28 cellular contexts compared by ENCODE assay signal in the genomic region with DNA sequence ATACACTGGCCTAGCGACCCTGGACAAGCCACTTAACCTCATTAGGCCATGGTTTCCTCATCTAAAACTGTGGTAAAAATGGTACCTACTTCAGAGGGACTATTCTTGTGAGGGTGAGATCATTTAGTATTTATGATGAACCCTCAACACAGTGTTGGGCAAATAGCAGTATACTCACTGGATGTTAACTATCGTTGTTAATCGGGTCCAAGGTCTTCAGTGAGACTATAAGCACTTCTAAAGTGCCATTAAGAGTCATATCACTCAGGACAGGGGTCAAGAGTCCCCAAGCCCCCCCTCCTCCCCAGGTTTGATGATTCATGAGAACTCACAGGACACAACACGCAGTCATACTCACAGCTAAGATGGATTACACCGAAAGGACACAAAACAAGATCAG. TPM values are rescaled to one million over a fixed set of nuclear protein-coding genes. Genes with fewer than 3 reads are reported as not detected.
A peak's percentile ranks its signal among the peaks of the same experiment; 100 is the strongest.
DNase-seq lines count a peak whose midpoint lies in the region; ATAC-seq, FAIRE-seq and TF ChIP-seq lines count a peak whose summit lies in the region.
"Had no signal": no experiment of that assay in that cellular context is flagged by ENCODE, and none has a peak within 500 bp of the region (broad histone marks: within the 10 kb centered on the region; RNA-seq: fewer than 3 reads in every experiment).

No MANE protein-coding gene starts in this region.

- CTCF ChIA-PET in HepG2 (lab: Yijun Ruan, JAX; ENCODE audit: low intra/inter-chr PET ratio, low total read pairs): no interaction called here

- H3K79me2 ChIP-seq in HepG2 (ENCODE audit: insufficient read depth, low read length): no peaks in the 10 kb centered on the region
- H3K79me2 ChIP-seq: parathyroid adenoma had no signal

- no peak overlapping the region for H3K14ac ChIP-seq in mesenchymal stem cell (ENCODE audit: low read length in 2 of 2)

- H3K18ac ChIP-seq in mesenchymal stem cell (ENCODE audit: low read depth in 1 of 2, low read length in 2 of 2): no peak overlapping the region

- H3K4me2 ChIP-seq in HepG2 (ENCODE audit: low read depth, low read length) (no peak overlapping the region), mesenchymal stem cell (ENCODE audit: low read length, poor library complexity, severe bottlenecking) (no peak overlapping the region)
- H3K4me2 ChIP-seq: SK-N-SH had no signal

- no peak overlapping the region for H3K4me3 Mint-ChIP-seq in activated T-helper 2 cell treated with anti-CD3 and anti-CD28 coated beads, Interferon-gamma antibody, Interleukin-2, Interleukin-4, amounts not matched to agents 10 μg/mL and 5 μg/mL and 100 μg/mL, durations not matched to agents 14 hours and 24 hours and 36 hours (ENCODE audit: low read depth)
- H3K4me3 Mint-ChIP-seq: neural crest cell; stimulated activated memory B cell treated with anti-CD40 and anti-IgM and Interleukin-4, amounts not matched to agents 10 μg/mL and 1 μg/mL and 100 μg/mL, for 72 hours had no signal

- intact Hi-C loops in HepG2 (cut with micrococcal nuclease; ENCODE audit: unreplicated experiment): loop anchor here (5.0 kb wide), 1 partner anchor 1333 kb away; the partner anchor contains the start of gene EDC4
- intact Hi-C loops in right lobe of liver (cut with DNase I): no loop called here
- intact Hi-C loops in body of pancreas (cut with DNase I): no loop called here
- intact Hi-C loops in activated T-helper 2 cell treated with anti-CD3 and anti-CD28 coated beads, Interferon-gamma antibody, Interleukin-2, Interleukin-4, amounts not matched to agents 10 μg/mL and 5 μg/mL and 100 μg/mL, durations not matched to agents 14 hours and 24 hours and 36 hours (cut with micrococcal nuclease): no loop called here
- intact Hi-C loops in colonic mucosa (cut with DNase I): no loop called here

- no peak overlapping the region for H3K27ac Mint-ChIP-seq in activated T-helper 2 cell treated with anti-CD3 and anti-CD28 coated beads, Interferon-gamma antibody, Interleukin-2, Interleukin-4, amounts not matched to agents 10 μg/mL and 5 μg/mL and 100 μg/mL, durations not matched to agents 14 hours and 24 hours and 36 hours
- H3K27ac Mint-ChIP-seq: stimulated activated memory B cell treated with anti-CD40 and anti-IgM and Interleukin-4, amounts not matched to agents 10 μg/mL and 1 μg/mL and 100 μg/mL, for 72 hours had no signal

- H3K9me3 ChIP-seq in HepG2 (ENCODE audit: low read length) (no peaks in the 10 kb centered on the region), right lobe of liver (no peaks in the 10 kb centered on the region), SJCRH30 (replicated peaks) (no peaks in the 10 kb centered on the region), mesenchymal stem cell (ENCODE audit: control insufficient read depth, low read length) (no peaks in the 10 kb centered on the region), body of pancreas (no peaks in the 10 kb centered on the region), colonic mucosa (no peaks in the 10 kb centered on the region)
- H3K9me3 ChIP-seq: SK-N-SH, suprapubic skin had no signal

- peaks cover 20% of the 10 kb centered on the region for H3K79me1 ChIP-seq in mesenchymal stem cell (replicated peaks; ENCODE audit: low read length, poor library complexity, severe bottlenecking)

- H3K4me1 ChIP-seq in HepG2 (ENCODE audit: insufficient read depth, low read length): peaks cover 13% of the 10 kb centered on the region
- H3K4me1 ChIP-seq in right lobe of liver: no peaks in the 10 kb centered on the region
- H3K4me1 ChIP-seq in SJCRH30: peaks cover 31% of the 10 kb centered on the region
- peaks cover 8% of the 10 kb centered on the region for H3K4me1 ChIP-seq in mesenchymal stem cell (ENCODE audit: control insufficient read depth, insufficient read depth, low read depth, low read length)
- H3K4me1 ChIP-seq in body of pancreas: no peaks in the 10 kb centered on the region
- H3K4me1 ChIP-seq in colonic mucosa: no peaks in the 10 kb centered on the region
- H3K4me1 ChIP-seq: parathyroid adenoma, suprapubic skin had no signal

- POLR2A ChIA-PET in HepG2 (lab: Yijun Ruan, JAX): interaction anchor here (1.1 to 1.4 kb wide), 2 partner anchors 14 to 18 kb away, joined by 4 to 5 read pairs; partner anchors contain the start of gene CKLF

- FAIRE-seq in HepG2 (lab: Jason Lieb, UNC) (no peak), urothelium cell line (lab: Jason Lieb, UNC) (peak; percentile 23)
- FAIRE-seq: K562 had no signal

- peaks cover 16% of the 10 kb centered on the region for H3K36me3 Mint-ChIP-seq in activated T-helper 2 cell treated with anti-CD3 and anti-CD28 coated beads, Interferon-gamma antibody, Interleukin-2, Interleukin-4, amounts not matched to agents 10 μg/mL and 5 μg/mL and 100 μg/mL, durations not matched to agents 14 hours and 24 hours and 36 hours (ENCODE audit: low read depth)
- H3K36me3 Mint-ChIP-seq: stimulated activated memory B cell treated with anti-CD40 and anti-IgM and Interleukin-4, amounts not matched to agents 10 μg/mL and 1 μg/mL and 100 μg/mL, for 72 hours had no signal

- H3K9ac ChIP-seq in HepG2 (ENCODE audit: insufficient read depth, low read depth, low read length) (no peak overlapping the region), mesenchymal stem cell (ENCODE audit: low read length) (no peak overlapping the region), colonic mucosa (ENCODE audit: low read depth in 2 of 2, low read length in 2 of 2) (no peak overlapping the region)
- H3K9ac ChIP-seq: parathyroid adenoma, SK-N-SH had no signal

- DNase-seq in HepG2 (ENCODE audit: low spot score) (peak; percentile 38), right lobe of liver (no peak), SJCRH30 (no peak), mesenchymal stem cell (no peak), urothelium cell line (ENCODE audit: low spot score) (no peak), body of pancreas (no peak), colonic mucosa (no peak)
- DNase-seq in activated T-helper 2 cell treated with anti-CD3 and anti-CD28 coated beads, Interferon-gamma antibody, Interleukin-2, Interleukin-4, amounts not matched to agents 10 μg/mL and 5 μg/mL and 100 μg/mL, durations not matched to agents 14 hours and 24 hours and 36 hours (ENCODE audit: low spot score): no peak
- DNase-seq: activated CD4-positive, alpha-beta T cell treated with anti-CD3 and anti-CD28 coated beads for 48 hours; activated CD8-positive, alpha-beta memory T cell treated with anti-CD3 and anti-CD28 coated beads, Interleukin-2, amount 50 U/mL, for 4 hours; central memory CD4-positive, alpha-beta T cell; HCEC 1CT; NCI-H226; NCI-H748 treated with DMSO at 0.1 percent for 48 hours; SK-N-SH; stimulated activated CD4-positive, alpha-beta T cell treated with anti-CD3 and anti-CD28 coated beads, Interleukin-4, amount 100 ng/mL, for 24 hours had no signal

- no peak for TF ChIP-seq POLR2A in HepG2 (IDR thresholded peaks at IDR 0.05; ENCODE audit: insufficient read depth in 1 of 2, low read depth in 2 of 2, low read length in 2 of 2)
- no peak for TF ChIP-seq POLR2A in right lobe of liver (IDR thresholded peaks at IDR 0.05)
- TF ChIP-seq POLR2A in body of pancreas (IDR thresholded peaks at IDR 0.05): no peak

- no peak overlapping the region for H3K4me3 ChIP-seq in HepG2 (replicated peaks in 1 of 3; ENCODE audit: insufficient read depth in 1 of 3, low read depth in 2 of 3, low read length in 3 of 3)
- no peak overlapping the region for H3K4me3 ChIP-seq in right lobe of liver
- H3K4me3 ChIP-seq in SJCRH30: no peak overlapping the region
- H3K4me3 ChIP-seq in mesenchymal stem cell (ENCODE audit: insufficient read depth in 1 of 2, low read depth in 1 of 2, low read length in 2 of 2): no peak overlapping the region
- no peak overlapping the region for H3K4me3 ChIP-seq in body of pancreas
- no peak overlapping the region for H3K4me3 ChIP-seq in colonic mucosa
- H3K4me3 ChIP-seq: K562, suprapubic skin had no signal

- ATAC-seq in HepG2 (peak; percentile 40), right lobe of liver (no peak), body of pancreas (no peak)
- ATAC-seq: K562 had no signal

- no peak overlapping the region for H3K23ac ChIP-seq in mesenchymal stem cell (ENCODE audit: low read length in 2 of 2)

- no peak overlapping the region for H2BK12ac ChIP-seq in mesenchymal stem cell (ENCODE audit: low read length in 2 of 2)

- peak overlapping the region; percentile 26 for H2BK5ac ChIP-seq in mesenchymal stem cell (ENCODE audit: low read depth, low read length, poor library complexity, severe bottlenecking)

- no peak overlapping the region for H3K4ac ChIP-seq in mesenchymal stem cell (ENCODE audit: low read depth in 1 of 2, low read length in 2 of 2)

- no peaks in the 10 kb centered on the region for H4K20me1 ChIP-seq in HepG2 (ENCODE audit: insufficient read depth, low read length)

- H2AFZ ChIP-seq in HepG2 (ENCODE audit: low read length) (no peak overlapping the region), mesenchymal stem cell (ENCODE audit: low read depth, low read length) (no peak overlapping the region)
- H2AFZ ChIP-seq: parathyroid adenoma had no signal

- no TSS peak for BruUV-seq in HepG2 (replicated peaks; lab: Mats Ljungman, UMichigan)

- H4K91ac ChIP-seq in mesenchymal stem cell (ENCODE audit: low read length): no peak overlapping the region

- H2BK120ac ChIP-seq in mesenchymal stem cell (ENCODE audit: low read depth, low read length): no peak overlapping the region

- H3K4me1 Mint-ChIP-seq in activated T-helper 2 cell treated with anti-CD3 and anti-CD28 coated beads, Interferon-gamma antibody, Interleukin-2, Interleukin-4, amounts not matched to agents 10 μg/mL and 5 μg/mL and 100 μg/mL, durations not matched to agents 14 hours and 24 hours and 36 hours (ENCODE audit: low read depth): peaks cover 16% of the 10 kb centered on the region
- H3K4me1 Mint-ChIP-seq: neural crest cell had no signal

- H2BK15ac ChIP-seq in mesenchymal stem cell (ENCODE audit: low read depth, poor library complexity, severe bottlenecking): no peak overlapping the region

- H2AK5ac ChIP-seq in mesenchymal stem cell (ENCODE audit: low read length, severe bottlenecking): peak overlapping the region; percentile 92

- TF ChIP-seq EP300 in HepG2 (IDR thresholded peaks at IDR 0.05; ENCODE audit: low read depth in 2 of 2, low read length in 2 of 2) (no peak), HepG2 (CRISPR knock-in tag; IDR thresholded peaks at IDR 0.05; ENCODE audit: borderline replicate concordance) (no peak)

- H3K27me3 ChIP-seq in HepG2 (ENCODE audit: control insufficient read depth in 1 of 2, insufficient read depth in 2 of 2, low read length in 2 of 2): no peaks in the 10 kb centered on the region
- H3K27me3 ChIP-seq in right lobe of liver: no peaks in the 10 kb centered on the region
- no peaks in the 10 kb centered on the region for H3K27me3 ChIP-seq in SJCRH30
- H3K27me3 ChIP-seq in mesenchymal stem cell (ENCODE audit: control insufficient read depth in 1 of 2, insufficient read depth in 1 of 2, low read length in 2 of 2): no peaks in the 10 kb centered on the region
- no peaks in the 10 kb centered on the region for H3K27me3 ChIP-seq in body of pancreas
- H3K27me3 ChIP-seq in colonic mucosa: no peaks in the 10 kb centered on the region
- H3K27me3 ChIP-seq: suprapubic skin had no signal

- peaks cover 3 to 21% of the 10 kb centered on the region in 2 experiments; a peak in 3 of 5 replicates for H3K36me3 ChIP-seq in HepG2 (replicated peaks in 1 of 2; ENCODE audit: control insufficient read depth in 1 of 2, insufficient read depth in 2 of 2, low read length in 2 of 2)
- peaks cover 0 to 18% (median 4%) of the 10 kb centered on the region in 4 donors for H3K36me3 ChIP-seq in right lobe of liver
- H3K36me3 ChIP-seq in SJCRH30: no peaks in the 10 kb centered on the region; the same call in 1 of the 2 replicates
- H3K36me3 ChIP-seq in mesenchymal stem cell (ENCODE audit: control insufficient read depth in 1 of 2, insufficient read depth in 2 of 2, low read depth in 1 of 2, low read length in 2 of 2): peaks cover 40 to 80% of the 10 kb centered on the region in 2 experiments
- H3K36me3 ChIP-seq in body of pancreas (replicated peaks in 1 of 2; ENCODE audit: insufficient read depth in 1 of 2, low read depth in 2 of 2): peaks cover 5 to 8% of the 10 kb centered on the region in 2 donors
- H3K36me3 ChIP-seq in colonic mucosa: no peaks in the 10 kb centered on the region

- no peaks in the 10 kb centered on the region for H3K27me3 Mint-ChIP-seq in activated T-helper 2 cell treated with anti-CD3 and anti-CD28 coated beads, Interferon-gamma antibody, Interleukin-2, Interleukin-4, amounts not matched to agents 10 μg/mL and 5 μg/mL and 100 μg/mL, durations not matched to agents 14 hours and 24 hours and 36 hours (ENCODE audit: low read depth)
- H3K27me3 Mint-ChIP-seq: stimulated activated memory B cell treated with anti-CD40 and anti-IgM and Interleukin-4, amounts not matched to agents 10 μg/mL and 1 μg/mL and 100 μg/mL, for 72 hours had no signal

- in situ Hi-C loops in HepG2 (cut with HindIII; ENCODE audit: extremely low pct_ligation_motif_present, low pct_unique_long_range_greater_than_20kb): no loop called here

- no peak overlapping the region for H3K27ac ChIP-seq in HepG2 (ENCODE audit: extremely low read length, insufficient read depth, low read length)
- H3K27ac ChIP-seq in right lobe of liver: no peak overlapping the region
- H3K27ac ChIP-seq in SJCRH30: peak overlapping the region; percentile 4; the same call in 1 of the 2 replicates
- peak overlapping the region; percentile 82 for H3K27ac ChIP-seq in mesenchymal stem cell (ENCODE audit: low read length, poor library complexity, severe bottlenecking)
- H3K27ac ChIP-seq in body of pancreas: no peak overlapping the region
- H3K27ac ChIP-seq in colonic mucosa: no peak overlapping the region
- H3K27ac ChIP-seq: C4-2B, parathyroid adenoma, RWPE1, suprapubic skin had no signal

- no peaks in the 10 kb centered on the region for H3K9me3 Mint-ChIP-seq in activated T-helper 2 cell treated with anti-CD3 and anti-CD28 coated beads, Interferon-gamma antibody, Interleukin-2, Interleukin-4, amounts not matched to agents 10 μg/mL and 5 μg/mL and 100 μg/mL, durations not matched to agents 14 hours and 24 hours and 36 hours
- H3K9me3 Mint-ChIP-seq: neural crest cell; stimulated activated memory B cell treated with anti-CD40 and anti-IgM and Interleukin-4, amounts not matched to agents 10 μg/mL and 1 μg/mL and 100 μg/mL, for 72 hours had no signal

- no peak for TF ChIP-seq RAD21 in HepG2 (CRISPR knock-in tag; IDR thresholded peaks at IDR 0.05)

- WGBS in HepG2 (ENCODE audit: low lambda C conversion rate): 81% methylated on average over 5 of the region's 5 CpGs
- 74% methylated on average over 5 of the region's 5 CpGs for WGBS in right lobe of liver (ENCODE audit: insufficient coverage, low coverage, low lambda C conversion rate, missing lambda C conversion rate)
- WGBS in mesenchymal stem cell: 88% methylated on average over 3 of the region's 5 CpGs
- 67 to 85% methylated on average over 5 of the region's 5 CpGs for WGBS in body of pancreas, 2 donors

- TF ChIP-seq CTCF in HepG2 (CRISPR knock-in tag; IDR thresholded peaks at IDR 0.05) (no peak), right lobe of liver (IDR thresholded peaks at IDR 0.05) (no peak), body of pancreas (IDR thresholded peaks at IDR 0.05) (no peak), colonic mucosa (IDR thresholded peaks at IDR 0.05) (no peak)

- H4K8ac ChIP-seq in mesenchymal stem cell (ENCODE audit: low read length): no peak overlapping the region

RNA-seq across cellular contexts. Expression of gene TK2, which starts 11.0 kb away (rescaled TPM):
- total RNA-seq in HepG2 (2016; rRNA removed; fragmentation: Illumina TruSeq; extraction: Trizol): 18.7 and 19.0 TPM in 2 replicates
- total RNA-seq in HepG2 (2016; cell fraction: cytosol; rRNA removed; fragmentation: Illumina TruSeq; extraction: Trizol; ENCODE audit: low read depth): 6.7 and 7.1 TPM in 2 replicates
- 18.5 and 19.5 TPM in 2 replicates for total RNA-seq in HepG2 (2016; cell fraction: insoluble cytoplasmic fraction; rRNA removed; fragmentation: Illumina TruSeq; extraction: Trizol)
- total RNA-seq in HepG2 (2016; cell fraction: membrane; rRNA removed; fragmentation: Illumina TruSeq; extraction: Trizol): 12.7 and 13.2 TPM in 2 replicates
- total RNA-seq in HepG2 (2016; cell fraction: nucleus; rRNA removed; fragmentation: Illumina TruSeq; extraction: Trizol): 24.4 and 27.5 TPM in 2 replicates
- polyA plus RNA-seq in HepG2 (2011; rRNA removed): 21.0 and 30.8 TPM in 2 replicates
- polyA plus RNA-seq in HepG2 (2011; cell fraction: cytosol; rRNA removed): 10.3 and 11.7 TPM in 2 replicates
- 74.0 and 103 TPM in 2 replicates for polyA plus RNA-seq in HepG2 (2011; cell fraction: nucleus; rRNA removed)
- 12.9 and 15.4 TPM in 2 replicates for polyA plus RNA-seq in HepG2 (2012)
- 3.7 and 4.7 TPM in 2 replicates for polyA plus RNA-seq in HepG2 (2016; cell fraction: cytosol; fragmentation: Illumina TruSeq; extraction: Trizol; ENCODE audit: low read depth)
- 15.5 and 18.0 TPM in 2 replicates for polyA plus RNA-seq in HepG2 (2016; cell fraction: insoluble cytoplasmic fraction; fragmentation: Illumina TruSeq; extraction: Trizol; ENCODE audit: low read depth)
- 7.7 and 9.3 TPM in 2 replicates for polyA plus RNA-seq in HepG2 (2016; cell fraction: membrane; fragmentation: Illumina TruSeq; extraction: Trizol; ENCODE audit: low read depth)
- 34.2 and 36.3 TPM in 2 replicates for polyA plus RNA-seq in HepG2 (2016; cell fraction: nucleus; fragmentation: Illumina TruSeq; extraction: Trizol; ENCODE audit: insufficient read depth, low read depth)
- polyA minus RNA-seq in HepG2 (2011; rRNA and poly(A)+ RNA removed; ENCODE audit: low replicate concordance): 27.6 and 35.2 TPM in 2 replicates
- polyA minus RNA-seq in HepG2 (2011; cell fraction: cytosol; rRNA and poly(A)+ RNA removed): 6.0 and 6.2 TPM in 2 replicates
- polyA minus RNA-seq in HepG2 (2011; cell fraction: nucleus; rRNA and poly(A)+ RNA removed): 23.8 and 26.7 TPM in 2 replicates
- 10 to 100 TPM; 25.8 to 41.7 (median 33.6) TPM for total RNA-seq in right lobe of liver
- total RNA-seq in SJCRH30 (2014; rRNA removed; shearing (Covaris generic)): 14.8 and 16.0 TPM in 2 replicates
- polyA plus RNA-seq in mesenchymal stem cell (2013, experiment 1 of 2): 12.5 TPM
- polyA plus RNA-seq in mesenchymal stem cell (2013, experiment 2 of 2): 12.8 TPM
- total RNA-seq in body of pancreas: 10 to 100 TPM; 23.1 to 26.0 TPM
- total RNA-seq in activated T-helper 2 cell treated with anti-CD3 and anti-CD28 coated beads, Interferon-gamma antibody, Interleukin-2, Interleukin-4, amounts not matched to agents 10 μg/mL and 5 μg/mL and 100 μg/mL, durations not matched to agents 14 hours and 24 hours and 36 hours: 5.9 and 7.3 TPM in 2 replicates
- 10 to 100 TPM; 11.9 to 17.0 TPM for total RNA-seq in colonic mucosa

RNA-seq across cellular contexts. Expression of gene CKLF, which starts 13.5 kb away (rescaled TPM):
- 83.0 and 120 TPM in 2 replicates for total RNA-seq in HepG2 (2016; rRNA removed; fragmentation: Illumina TruSeq; extraction: Trizol)
- total RNA-seq in HepG2 (2016; cell fraction: cytosol; rRNA removed; fragmentation: Illumina TruSeq; extraction: Trizol; ENCODE audit: low read depth): 262 and 384 TPM in 2 replicates
- 80.2 and 129 TPM in 2 replicates for total RNA-seq in HepG2 (2016; cell fraction: insoluble cytoplasmic fraction; rRNA removed; fragmentation: Illumina TruSeq; extraction: Trizol)
- total RNA-seq in HepG2 (2016; cell fraction: membrane; rRNA removed; fragmentation: Illumina TruSeq; extraction: Trizol): 165 and 224 TPM in 2 replicates
- 56.6 and 61.7 TPM in 2 replicates for total RNA-seq in HepG2 (2016; cell fraction: nucleus; rRNA removed; fragmentation: Illumina TruSeq; extraction: Trizol)
- polyA plus RNA-seq in HepG2 (2011; rRNA removed): 152 and 167 TPM in 2 replicates
- 201 and 220 TPM in 2 replicates for polyA plus RNA-seq in HepG2 (2011; cell fraction: cytosol; rRNA removed)
- polyA plus RNA-seq in HepG2 (2011; cell fraction: nucleus; rRNA removed): 45.6 and 74.1 TPM in 2 replicates
- polyA plus RNA-seq in HepG2 (2012): 78.5 and 108 TPM in 2 replicates
- polyA plus RNA-seq in HepG2 (2016; cell fraction: cytosol; fragmentation: Illumina TruSeq; extraction: Trizol; ENCODE audit: low read depth): 345 and 456 TPM in 2 replicates
- 86.2 and 89.6 TPM in 2 replicates for polyA plus RNA-seq in HepG2 (2016; cell fraction: insoluble cytoplasmic fraction; fragmentation: Illumina TruSeq; extraction: Trizol; ENCODE audit: low read depth)
- 169 and 229 TPM in 2 replicates for polyA plus RNA-seq in HepG2 (2016; cell fraction: membrane; fragmentation: Illumina TruSeq; extraction: Trizol; ENCODE audit: low read depth)
- polyA plus RNA-seq in HepG2 (2016; cell fraction: nucleus; fragmentation: Illumina TruSeq; extraction: Trizol; ENCODE audit: insufficient read depth, low read depth): 90.2 and 116 TPM in 2 replicates
- 41.9 and 49.9 TPM in 2 replicates for polyA minus RNA-seq in HepG2 (2011; rRNA and poly(A)+ RNA removed; ENCODE audit: low replicate concordance)
- 32.4 and 34.8 TPM in 2 replicates for polyA minus RNA-seq in HepG2 (2011; cell fraction: cytosol; rRNA and poly(A)+ RNA removed)
- polyA minus RNA-seq in HepG2 (2011; cell fraction: nucleus; rRNA and poly(A)+ RNA removed): 23.4 and 35.9 TPM in 2 replicates
- total RNA-seq in right lobe of liver: 10 to 100 TPM in 4 of 6 experiments, 1 to 10 TPM in 2; 8.4 to 30.5 (median 14.0) TPM
- 121 and 127 TPM in 2 replicates for total RNA-seq in SJCRH30 (2014; rRNA removed; shearing (Covaris generic))
- 47.1 TPM for polyA plus RNA-seq in mesenchymal stem cell (2013, experiment 1 of 2)
- polyA plus RNA-seq in mesenchymal stem cell (2013, experiment 2 of 2): 49.9 TPM
- 10 to 100 TPM in 1 of 2 donors, not detected in 1; 33.5 TPM for total RNA-seq in body of pancreas
- 102 and 110 TPM in 2 replicates for total RNA-seq in activated T-helper 2 cell treated with anti-CD3 and anti-CD28 coated beads, Interferon-gamma antibody, Interleukin-2, Interleukin-4, amounts not matched to agents 10 μg/mL and 5 μg/mL and 100 μg/mL, durations not matched to agents 14 hours and 24 hours and 36 hours
- total RNA-seq in colonic mucosa: 10 to 100 TPM; 41.5 to 58.4 TPM

RNA-seq across cellular contexts. Expression of gene CMTM1, which starts 27.3 kb away (rescaled TPM):
- total RNA-seq in HepG2 (2016; rRNA removed; fragmentation: Illumina TruSeq; extraction: Trizol) (1.7 and 1.9 TPM in 2 replicates), right lobe of liver (1 to 10 TPM in 2 of 6 experiments, under 1 TPM in 3, not detected in 1; 0.69 to 1.6 (median 0.90) TPM), body of pancreas (not detected), colonic mucosa (1 to 10 TPM; 5.1 to 9.4 TPM)
- 0.30 TPM in 1 of 2 replicates, not detected in the other for total RNA-seq in HepG2 (2016; cell fraction: cytosol; rRNA removed; fragmentation: Illumina TruSeq; extraction: Trizol; ENCODE audit: low read depth)
- total RNA-seq in HepG2 (2016; cell fraction: insoluble cytoplasmic fraction; rRNA removed; fragmentation: Illumina TruSeq; extraction: Trizol): 2.0 TPM in 2 replicates
- total RNA-seq in HepG2 (2016; cell fraction: membrane; rRNA removed; fragmentation: Illumina TruSeq; extraction: Trizol): 0.77 and 0.93 TPM in 2 replicates
- 1.3 and 1.6 TPM in 2 replicates for total RNA-seq in HepG2 (2016; cell fraction: nucleus; rRNA removed; fragmentation: Illumina TruSeq; extraction: Trizol)
- polyA plus RNA-seq in HepG2 (2011; rRNA removed): 2.9 and 3.0 TPM in 2 replicates
- polyA plus RNA-seq in HepG2 (2011; cell fraction: cytosol; rRNA removed): 2.0 and 3.6 TPM in 2 replicates
- polyA plus RNA-seq in HepG2 (2011; cell fraction: nucleus; rRNA removed): 3.5 and 4.0 TPM in 2 replicates
- polyA plus RNA-seq in HepG2 (2012): 2.3 and 2.4 TPM in 2 replicates
- polyA plus RNA-seq in HepG2 (2016; cell fraction: cytosol; fragmentation: Illumina TruSeq; extraction: Trizol; ENCODE audit: low read depth): 0.19 TPM in 1 of 2 replicates, not detected in the other
- 1.5 and 2.0 TPM in 2 replicates for polyA plus RNA-seq in HepG2 (2016; cell fraction: insoluble cytoplasmic fraction; fragmentation: Illumina TruSeq; extraction: Trizol; ENCODE audit: low read depth)
- 0.64 and 0.72 TPM in 2 replicates for polyA plus RNA-seq in HepG2 (2016; cell fraction: membrane; fragmentation: Illumina TruSeq; extraction: Trizol; ENCODE audit: low read depth)
- 2.1 TPM in 2 replicates for polyA plus RNA-seq in HepG2 (2016; cell fraction: nucleus; fragmentation: Illumina TruSeq; extraction: Trizol; ENCODE audit: insufficient read depth, low read depth)
- polyA minus RNA-seq in HepG2 (2011; rRNA and poly(A)+ RNA removed; ENCODE audit: low replicate concordance): 2.2 and 5.1 TPM in 2 replicates
- polyA minus RNA-seq in HepG2 (2011; cell fraction: cytosol; rRNA and poly(A)+ RNA removed): 2.7 and 3.4 TPM in 2 replicates
- polyA minus RNA-seq in HepG2 (2011; cell fraction: nucleus; rRNA and poly(A)+ RNA removed): 3.2 and 6.3 TPM in 2 replicates
- total RNA-seq in SJCRH30 (2014; rRNA removed; shearing (Covaris generic)): 6.6 and 8.2 TPM in 2 replicates
- polyA plus RNA-seq in mesenchymal stem cell (2013, experiment 1 of 2): 1.8 TPM
- 1.5 TPM for polyA plus RNA-seq in mesenchymal stem cell (2013, experiment 2 of 2)
- 9.1 and 10.7 TPM in 2 replicates for total RNA-seq in activated T-helper 2 cell treated with anti-CD3 and anti-CD28 coated beads, Interferon-gamma antibody, Interleukin-2, Interleukin-4, amounts not matched to agents 10 μg/mL and 5 μg/mL and 100 μg/mL, durations not matched to agents 14 hours and 24 hours and 36 hours

RNA-seq across cellular contexts. Expression of gene CMTM2, which starts 40.4 kb away (rescaled TPM):
- total RNA-seq in HepG2 (2016; rRNA removed; fragmentation: Illumina TruSeq; extraction: Trizol): not detected in 2 replicates
- not detected in 2 replicates for total RNA-seq in HepG2 (2016; cell fraction: cytosol; rRNA removed; fragmentation: Illumina TruSeq; extraction: Trizol; ENCODE audit: low read depth)
- not detected in 2 replicates for total RNA-seq in HepG2 (2016; cell fraction: insoluble cytoplasmic fraction; rRNA removed; fragmentation: Illumina TruSeq; extraction: Trizol)
- total RNA-seq in HepG2 (2016; cell fraction: membrane; rRNA removed; fragmentation: Illumina TruSeq; extraction: Trizol): not detected in 2 replicates
- total RNA-seq in HepG2 (2016; cell fraction: nucleus; rRNA removed; fragmentation: Illumina TruSeq; extraction: Trizol): not detected in 2 replicates
- not detected in 2 replicates for polyA plus RNA-seq in HepG2 (2011; rRNA removed)
- not detected in 2 replicates for polyA plus RNA-seq in HepG2 (2011; cell fraction: cytosol; rRNA removed)
- not detected in 2 replicates for polyA plus RNA-seq in HepG2 (2011; cell fraction: nucleus; rRNA removed)
- not detected in 2 replicates for polyA plus RNA-seq in HepG2 (2012)
- polyA plus RNA-seq in HepG2 (2016; cell fraction: cytosol; fragmentation: Illumina TruSeq; extraction: Trizol; ENCODE audit: low read depth): not detected in 2 replicates
- not detected in 2 replicates for polyA plus RNA-seq in HepG2 (2016; cell fraction: insoluble cytoplasmic fraction; fragmentation: Illumina TruSeq; extraction: Trizol; ENCODE audit: low read depth)
- polyA plus RNA-seq in HepG2 (2016; cell fraction: membrane; fragmentation: Illumina TruSeq; extraction: Trizol; ENCODE audit: low read depth): not detected in 2 replicates
- polyA plus RNA-seq in HepG2 (2016; cell fraction: nucleus; fragmentation: Illumina TruSeq; extraction: Trizol; ENCODE audit: insufficient read depth, low read depth): not detected in 2 replicates
- not detected in 2 replicates for polyA minus RNA-seq in HepG2 (2011; rRNA and poly(A)+ RNA removed; ENCODE audit: low replicate concordance)
- polyA minus RNA-seq in HepG2 (2011; cell fraction: cytosol; rRNA and poly(A)+ RNA removed): not detected in 2 replicates
- polyA minus RNA-seq in HepG2 (2011; cell fraction: nucleus; rRNA and poly(A)+ RNA removed): not detected in 2 replicates
- under 1 TPM in 3 of 6 experiments, not detected in 3; 0.44 to 0.83 (median 0.55) TPM for total RNA-seq in right lobe of liver
- 5.4 and 6.2 TPM in 2 replicates for total RNA-seq in SJCRH30 (2014; rRNA removed; shearing (Covaris generic))
- not detected for polyA plus RNA-seq in mesenchymal stem cell (2013, experiment 1 of 2)
- not detected for polyA plus RNA-seq in mesenchymal stem cell (2013, experiment 2 of 2)
- not detected for total RNA-seq in body of pancreas
- total RNA-seq in activated T-helper 2 cell treated with anti-CD3 and anti-CD28 coated beads, Interferon-gamma antibody, Interleukin-2, Interleukin-4, amounts not matched to agents 10 μg/mL and 5 μg/mL and 100 μg/mL, durations not matched to agents 14 hours and 24 hours and 36 hours: 0.30 and 0.53 TPM in 2 replicates
- not detected for total RNA-seq in colonic mucosa
- total RNA-seq: dermis microvascular lymphatic vessel endothelial cell, glomerular endothelial cell, HT-29, K562, suprapubic skin, ureter had no signal
- polyA plus RNA-seq: AG04450, K562, SK-N-SH had no signal

Comparison
In these comparisons a context has a peak if more than half of its experiments do, and no peak if none do; other contexts are left out.
1. H3K27ac ChIP-seq: peak in SJCRH30 (single experiment) and mesenchymal stem cell (single experiment); none in HepG2 (single experiment), right lobe of liver (0 of 3), body of pancreas (0 of 4) and colonic mucosa (single experiment).